ENCODE assay signal across 9 cellular contexts in genomic region chr5:95924720-95925119, GRCh38. TPM values are rescaled to one million over a fixed set of nuclear protein-coding genes. Genes with fewer than 3 reads are reported as not detected.
DNase-seq lines count a peak whose midpoint lies in the region; ATAC-seq, FAIRE-seq and TF ChIP-seq lines count a peak whose summit lies in the region.
"Had no signal": no experiment of that assay in that cellular context is flagged by ENCODE, and none has a peak within 500 bp of the region (broad histone marks: within the 10 kb centered on the region; RNA-seq: fewer than 3 reads in every experiment).

No MANE protein-coding gene starts in this region.

- no peak overlapping the region for H3K27ac Mint-ChIP-seq in activated CD4-positive, alpha-beta T cell treated with anti-CD3 and anti-CD28 coated beads, Interleukin-2, amount 10 ng/mL, durations not matched to agents 24 days and 14 days
- no peak overlapping the region for H3K27ac Mint-ChIP-seq in natural killer cell

- RAD21 ChIA-PET in GM12878 (lab: Charles Lee; ENCODE audit: unreplicated experiment) = interaction anchor here (0.6 to 5.3 kb wide), 20 partner anchors 7 to 65 kb away, joined by 3 to 42 read pairs (median 8); partner anchors contain the start of gene ELL2

- H3K27ac ChIP-seq in HL-60 (replicated peaks) = peak overlapping the region; percentile 77
- peak overlapping the region; percentile 87 for H3K27ac ChIP-seq in GM12878 (ENCODE audit: control insufficient read depth, insufficient read depth)
- peak overlapping the region; percentile 41 for H3K27ac ChIP-seq in osteoblast (ENCODE audit: low read depth, low read length)

- H3K9ac ChIP-seq in GM12878 (ENCODE audit: control insufficient read depth, insufficient read depth, low read length) = peak overlapping the region; percentile 26; the same call in 1 of the 2 replicates

- peaks cover 58% of the 10 kb centered on the region for H3K4me1 ChIP-seq in GM12878 (ENCODE audit: control insufficient read depth, insufficient read depth, low read length)
- H3K4me1 ChIP-seq in osteoblast (ENCODE audit: insufficient read depth, low read length) = peaks cover 11% of the 10 kb centered on the region

- H3K27me3 ChIP-seq in HL-60 (ENCODE audit: insufficient read depth, poor library complexity, severe bottlenecking) = no peaks in the 10 kb centered on the region
- H3K27me3 ChIP-seq in GM12878 (replicated peaks in 1 of 2; ENCODE audit: control insufficient read depth in 2 of 2, insufficient read depth in 2 of 2, low read length in 1 of 2) = no peaks in the 10 kb centered on the region
- H3K27me3 ChIP-seq in osteoblast (ENCODE audit: insufficient read depth, low read length) = no peaks in the 10 kb centered on the region

- in situ Hi-C loops in GM12878 (cut with MboI) (no loop called here), G401 (cut with HindIII; ENCODE audit: low sequenced_read_pairs) (no loop called here)

- H3K36me3 ChIP-seq in GM12878 (ENCODE audit: control insufficient read depth in 2 of 2, insufficient read depth in 2 of 2, low read length in 1 of 2) (peaks cover 0 to 4% of the 10 kb centered on the region in 2 experiments; a peak in 1 of 4 replicates), osteoblast (ENCODE audit: insufficient read depth, low read length) (peaks cover 17% of the 10 kb centered on the region)

- H3K27me3 Mint-ChIP-seq in activated CD4-positive, alpha-beta T cell treated with anti-CD3 and anti-CD28 coated beads, Interleukin-2, amount 10 ng/mL, durations not matched to agents 24 days and 14 days = no peaks in the 10 kb centered on the region
- H3K27me3 Mint-ChIP-seq in natural killer cell (ENCODE audit: low read depth in 2 of 2) = no peaks in the 10 kb centered on the region

- BruUV-seq in GM12878 (replicated peaks; lab: Mats Ljungman, UMichigan) = no TSS peak

- no peak overlapping the region for H3K4me3 ChIP-seq in HL-60 (replicated peaks; ENCODE audit: insufficient read depth, low read length)
- H3K4me3 ChIP-seq in GM12878 = peak overlapping the region; percentile 4; the same call in 1 of the 2 replicates
- no peak overlapping the region for H3K4me3 ChIP-seq in osteoblast (ENCODE audit: insufficient read depth, low read length)

- H3K79me2 ChIP-seq in GM12878 (ENCODE audit: control insufficient read depth, insufficient read depth, low read length) (peaks cover 60% of the 10 kb centered on the region), osteoblast (ENCODE audit: insufficient read depth, low read length) (peaks cover 92% of the 10 kb centered on the region)

- no peak for TF ChIP-seq EP300 in GM12878 (IDR thresholded peaks at IDR 0.05; ENCODE audit: borderline replicate concordance in 1 of 2, control insufficient read depth in 1 of 2, low read depth in 2 of 2, low read length in 2 of 2)

- H2AFZ ChIP-seq in GM12878 (ENCODE audit: control insufficient read depth, low read depth, low read length) (no peak overlapping the region), osteoblast (ENCODE audit: low read length) (no peak overlapping the region)

- H3K9me3 ChIP-seq in GM12878 (replicated peaks; ENCODE audit: control insufficient read depth, insufficient read depth, low read length) = no peaks in the 10 kb centered on the region; the same call in 2 of the 3 replicates
- no peaks in the 10 kb centered on the region for H3K9me3 ChIP-seq in osteoblast (ENCODE audit: low read depth, low read length)

- peaks cover 53% of the 10 kb centered on the region for H3K4me1 Mint-ChIP-seq in activated CD4-positive, alpha-beta T cell treated with anti-CD3 and anti-CD28 coated beads, Interleukin-2, amount 10 ng/mL, durations not matched to agents 24 days and 14 days
- peaks cover 6 to 15% of the 10 kb centered on the region in 2 donors for H3K4me1 Mint-ChIP-seq in natural killer cell

- no peak overlapping the region for H3K4me3 Mint-ChIP-seq in activated CD4-positive, alpha-beta T cell treated with anti-CD3 and anti-CD28 coated beads, Interleukin-2, amount 10 ng/mL, durations not matched to agents 24 days and 14 days
- no peak overlapping the region for H3K4me3 Mint-ChIP-seq in natural killer cell

- H4K20me1 ChIP-seq in GM12878 (ENCODE audit: control insufficient read depth, insufficient read depth) (no peaks in the 10 kb centered on the region), osteoblast (ENCODE audit: insufficient read depth, low read length) (peaks cover 45% of the 10 kb centered on the region)

- WGBS in GM12878 (ENCODE audit: insufficient coverage, insufficient replicate concordance, low lambda C conversion rate, missing lambda C conversion rate) = 0% methylated on average over 3 of the region's 3 CpGs

- no peak for DNase-seq in GM18507 (ENCODE audit: extremely low spot score, insufficient read length, low read depth)
- DNase-seq in HL-60 (ENCODE audit: low read depth in 1 of 2, low spot score in 1 of 2) = peak; percentile 75 to 77
- no peak for DNase-seq in GM12878 (ENCODE audit: low read depth, low spot score)
- no peak for DNase-seq in osteoblast (ENCODE audit: insufficient read length, low spot score, missing footprints)
- no peak for DNase-seq in activated CD4-positive, alpha-beta T cell treated with anti-CD3 and anti-CD28 coated beads, Interleukin-2, amount 10 ng/mL, durations not matched to agents 24 days and 14 days
- DNase-seq in G401 (ENCODE audit: low spot score) = no peak
- DNase-seq in natural killer cell = no peak
- DNase-seq: stimulated activated CD4-positive, alpha-beta T cell treated with anti-CD3 and anti-CD28 coated beads, Interleukin-2, amount 100 ng/mL, for 48 hours had no signal

- H3K4me2 ChIP-seq in GM12878 (ENCODE audit: control insufficient read depth, insufficient read depth) (peak overlapping the region; percentile 97), osteoblast (ENCODE audit: insufficient read depth, low read length) (no peak overlapping the region)

- peaks cover 41% of the 10 kb centered on the region for H3K36me3 Mint-ChIP-seq in activated CD4-positive, alpha-beta T cell treated with anti-CD3 and anti-CD28 coated beads, Interleukin-2, amount 10 ng/mL, durations not matched to agents 24 days and 14 days (ENCODE audit: low read depth)
- no peaks in the 10 kb centered on the region for H3K36me3 Mint-ChIP-seq in natural killer cell

- TF ChIP-seq CTCF in HL-60 (IDR thresholded peaks at IDR 0.05; ENCODE audit: insufficient read depth, low read length) (no peak), GM12878 (IDR thresholded peaks at IDR 0.05 in 2 of 3, conservative IDR thresholded peaks at IDR 0.05 in 1 of 3; ENCODE audit: control insufficient read depth in 2 of 3, extremely low read depth in 1 of 3, insufficient read depth in 1 of 3, low read depth in 3 of 3, low read length in 3 of 3) (no peak), osteoblast (IDR thresholded peaks at IDR 0.05; ENCODE audit: extremely low read depth, low read depth, low read length) (no peak), natural killer cell (IDR thresholded peaks at IDR 0.05) (no peak)

- TF ChIP-seq POLR2A in GM12878 (IDR thresholded peaks at IDR 0.05; ENCODE audit: low read depth, low read length) = no peak

- CTCF ChIA-PET in GM12878 (lab: Yijun Ruan, JAX) = interaction anchor here (0.7 to 4.8 kb wide), 15 partner anchors 8 to 515 kb away, joined by 3 to 54 read pairs (median 5); no protein-coding TSS in a partner anchor

- no peaks in the 10 kb centered on the region for H3K9me3 Mint-ChIP-seq in activated CD4-positive, alpha-beta T cell treated with anti-CD3 and anti-CD28 coated beads, Interleukin-2, amount 10 ng/mL, durations not matched to agents 24 days and 14 days
- no peaks in the 10 kb centered on the region for H3K9me3 Mint-ChIP-seq in natural killer cell

- no peak for TF ChIP-seq RAD21 in GM12878 (IDR thresholded peaks at IDR 0.05; ENCODE audit: insufficient read depth, low read depth, low read length)

- FAIRE-seq in GM18507 (lab: Jason Lieb, UNC) (peak; percentile 63), GM12878 (lab: Jason Lieb, UNC) (no peak)

- SMC1A ChIA-PET in GM12878 (lab: Charles Lee; ENCODE audit: uncharacterized antibody, unreplicated experiment) = interaction anchor here (0.7 to 5.4 kb wide), 24 partner anchors 9 to 515 kb away, joined by 3 to 62 read pairs (median 9); no protein-coding TSS in a partner anchor

- ATAC-seq in GM12878 (peak; percentile 42), GM18519 (IDR thresholded peaks at IDR 0.05; ENCODE audit: low FRiP score, unreplicated experiment) (no peak), natural killer cell (no peak)

- intact Hi-C loops in GM12878 (cut with micrococcal nuclease; ENCODE audit: unreplicated experiment) (loop anchor here (2.0 to 10.0 kb wide), 3 partner anchors 54 to 510 kb away; partner anchors contain the start of gene PCSK1), natural killer cell (cut with micrococcal nuclease) (no loop called here)
- intact Hi-C loops in activated CD4-positive, alpha-beta T cell treated with anti-CD3 and anti-CD28 coated beads, Interleukin-2, amount 10 ng/mL, durations not matched to agents 24 days and 14 days (cut with micrococcal nuclease) = loop anchor here (5.0 kb wide), 1 partner anchor 277 kb away; the partner anchor contains the start of gene RFESD

- POLR2A ChIA-PET in GM12878 (lab: Charles Lee) = interaction anchor here (0.5 to 3.2 kb wide), 9 partner anchors 13 to 55 kb away, joined by 3 to 18 read pairs (median 5); no protein-coding TSS in a partner anchor

TF ChIP-seq in GM12878, 131 proteins besides CTCF, POLR2A, EP300 and RAD21 (continues in another document):
- no peak for TF ChIP-seq DPF2 (IDR thresholded peaks at IDR 0.05)

RNA-seq across cellular contexts. Expression of gene ELL2, which starts 36.9 kb away (rescaled TPM):
- 85.3 and 105 TPM in 2 replicates for total RNA-seq in GM12878 (2013; cell fraction: nucleolus; rRNA removed)
- total RNA-seq in GM12878 (2014; rRNA removed) = 59.9 and 61.6 TPM in 2 replicates
- 83.8 and 87.5 TPM in 2 replicates for total RNA-seq in GM12878 (2014; rRNA removed; fragmentation: Illumina TruSeq; extraction: Trizol)
- 76.1 and 76.9 TPM in 2 replicates for total RNA-seq in GM12878 (2021)
- 24.4 TPM for polyA plus RNA-seq in GM12878 (2011; ENCODE audit: low read depth)
- 91.4 and 122 TPM in 2 replicates for polyA plus RNA-seq in GM12878 (2011; rRNA removed)
- polyA plus RNA-seq in GM12878 (2011; cell fraction: cytosol; rRNA removed) = 38.3 and 41.6 TPM in 2 replicates
- 70.5 and 86.0 TPM in 2 replicates for polyA plus RNA-seq in GM12878 (2011; cell fraction: nucleus; rRNA removed)
- polyA plus RNA-seq in GM12878 (2012) = 32.2 and 37.2 TPM in 2 replicates
- 64.9 and 73.3 TPM in 2 replicates for polyA plus RNA-seq in GM12878 (2014; fragmentation: Illumina TruSeq; extraction: Trizol)
- polyA plus RNA-seq in GM12878 (2014; fragmentation: Nextera tagmentation; extraction: Ambion mirVana) = 10 to 100 TPM; 24.2 to 34.4 TPM
- 46.4 and 47.7 TPM in 2 replicates for polyA plus RNA-seq in GM12878 (2014; rRNA removed)
- 10 to 100 TPM; 50.2 to 53.1 TPM for polyA plus RNA-seq in GM12878 (2016; fragmentation: Nextera tagmentation; extraction: Ambion mirVana)
- polyA minus RNA-seq in GM12878 (2011; rRNA and poly(A)+ RNA removed) = 110 and 125 TPM in 2 replicates
- polyA minus RNA-seq in GM12878 (2011; cell fraction: cytosol; rRNA and poly(A)+ RNA removed) = 41.3 and 44.8 TPM in 2 replicates
- 172 and 368 TPM in 2 replicates for polyA minus RNA-seq in GM12878 (2011; cell fraction: nucleus; rRNA and poly(A)+ RNA removed)
- 113 and 123 TPM in 2 replicates for total RNA-seq in osteoblast
- total RNA-seq in activated CD4-positive, alpha-beta T cell treated with anti-CD3 and anti-CD28 coated beads, Interleukin-2, amount 10 ng/mL, durations not matched to agents 24 days and 14 days = 103 and 111 TPM in 2 replicates
- 0.54 and 1.5 TPM in 2 replicates for total RNA-seq in G401 (2014; rRNA removed; shearing (Covaris generic))
- total RNA-seq in natural killer cell = 10 to 100 TPM; 52.8 to 78.2 (median 69.4) TPM

Comparison
In these comparisons a context has a peak if more than half of its experiments do, and no peak if none do; other contexts are left out.
1. DNase-seq: peak in HL-60 (2 of 2); none in GM18507 (single experiment), GM12878 (single experiment), osteoblast (single experiment), activated CD4-positive, alpha-beta T cell treated with anti-CD3 and anti-CD28 coated beads, Interleukin-2, amount 10 ng/mL, durations not matched to agents 24 days and 14 days (single experiment), G401 (single experiment) and natural killer cell (single experiment).
2. RNA of gene ELL2, which starts 36.9 kb away (total RNA-seq): 113 to 123 TPM in osteoblast, 103 to 111 TPM in activated CD4-positive, alpha-beta T cell treated with anti-CD3 and anti-CD28 coated beads, Interleukin-2, amount 10 ng/mL, durations not matched to agents 24 days and 14 days, 59.9 to 105 TPM in GM12878 and 52.8 to 78.2 TPM in natural killer cell; 0.54 to 1.5 TPM in G401; every median in the first group is over 10 times any median in the second.
3. Peak in every context shown above with its lines, with median percentiles within 50 percentile points of each other: H3K27ac ChIP-seq.